In genomic region chr20:34522969-34523871, GRCh38 we compare ENCODE assay signal across 8 cellular contexts. TPM values are rescaled to one million over a fixed set of nuclear protein-coding genes. Genes with fewer than 3 reads are reported as not detected.
DNase-seq lines count a peak whose midpoint lies in the region; ATAC-seq and TF ChIP-seq lines count a peak whose summit lies in the region.

No MANE protein-coding gene starts in this region.

- ATAC-seq in HG03354 (IDR thresholded peaks at IDR 0.05; ENCODE audit: poor library complexity, severe bottlenecking, unreplicated experiment) (peak; percentile 47), left ventricle myocardium superior (peak; percentile 29), GM19324 (IDR thresholded peaks at IDR 0.05; ENCODE audit: low FRiP score, unreplicated experiment) (no peak), HG03432 (IDR thresholded peaks at IDR 0.05; ENCODE audit: unreplicated experiment) (no peak)
- peak; percentile 66 for ATAC-seq in activated naive CD8-positive, alpha-beta T cell treated with anti-CD3 and anti-CD28 coated beads, Interleukin-2, amount 10 ng/mL, durations not matched to agents 7 days and 5 days (ENCODE audit: low read depth)

- intact Hi-C loops in left ventricle myocardium superior (cut with micrococcal nuclease), result no loop called here

- H3K27ac ChIP-seq in C4-2B (no peak overlapping the region), RWPE1 (peak overlapping the region; percentile 66)

- TF ChIP-seq CTCF in C4-2B (conservative IDR thresholded peaks at IDR 0.05) (peak; percentile 72), RWPE1 (conservative IDR thresholded peaks at IDR 0.05; ENCODE audit: low read depth) (no peak; the same call in 1 of the 2 replicates)

- no peak overlapping the region for H3K4me3 Mint-ChIP-seq in activated naive CD8-positive, alpha-beta T cell treated with anti-CD3 and anti-CD28 coated beads, Interleukin-2, amount 10 ng/mL, durations not matched to agents 7 days and 5 days

- H3K4me3 ChIP-seq in skeletal muscle cell (ENCODE audit: low read depth, low read length), result no peak overlapping the region

- peaks cover 14% of the 10 kb centered on the region for H3K36me3 Mint-ChIP-seq in activated naive CD8-positive, alpha-beta T cell treated with anti-CD3 and anti-CD28 coated beads, Interleukin-2, amount 10 ng/mL, durations not matched to agents 7 days and 5 days

- no peak overlapping the region for H3K27ac Mint-ChIP-seq in activated naive CD8-positive, alpha-beta T cell treated with anti-CD3 and anti-CD28 coated beads, Interleukin-2, amount 10 ng/mL, durations not matched to agents 7 days and 5 days

- H3K27me3 Mint-ChIP-seq in activated naive CD8-positive, alpha-beta T cell treated with anti-CD3 and anti-CD28 coated beads, Interleukin-2, amount 10 ng/mL, durations not matched to agents 7 days and 5 days, result no peaks in the 10 kb centered on the region

- H3K4me1 Mint-ChIP-seq in activated naive CD8-positive, alpha-beta T cell treated with anti-CD3 and anti-CD28 coated beads, Interleukin-2, amount 10 ng/mL, durations not matched to agents 7 days and 5 days, result peaks cover 9% of the 10 kb centered on the region

- H3K9me3 Mint-ChIP-seq in activated naive CD8-positive, alpha-beta T cell treated with anti-CD3 and anti-CD28 coated beads, Interleukin-2, amount 10 ng/mL, durations not matched to agents 7 days and 5 days, result no peaks in the 10 kb centered on the region

- POLR2A ChIA-PET in RWPE1 (lab: Yijun Ruan, JAX; ENCODE audit: low non-redundant PET), result no interaction called here
- POLR2A ChIA-PET in activated naive CD8-positive, alpha-beta T cell treated with anti-CD3 and anti-CD28 coated beads, Interleukin-2, amount 10 ng/mL, durations not matched to agents 7 days and 5 days (lab: Charles Lee), result interaction anchor here (1.9 kb wide), 1 partner anchor 211 kb away, joined by 4 read pairs; no protein-coding TSS in a partner anchor

- DNase-seq in RWPE1 (ENCODE audit: low spot score), result peak; percentile 48
- DNase-seq in activated naive CD8-positive, alpha-beta T cell treated with anti-CD3 and anti-CD28 coated beads, Interleukin-2, amount 10 ng/mL, durations not matched to agents 7 days and 5 days, result peak; percentile 52
- DNase-seq in left ventricle myocardium superior, result no peak
- DNase-seq in skeletal muscle cell (ENCODE audit: low read depth), result peak; percentile 38

- CTCF ChIA-PET in RWPE1 (lab: Yijun Ruan, JAX), result interaction anchor here (0.5 to 3.3 kb wide), 9 partner anchors 15 to 750 kb away, joined by 3 to 21 read pairs (median 3); partner anchors contain the start of gene ITCH

RNA-seq across cellular contexts. Expression of gene DYNLRB1, which starts 7.0 kb away (rescaled TPM):
- 10 to 100 TPM; 91.2 to 96.8 TPM for total RNA-seq in activated naive CD8-positive, alpha-beta T cell treated with anti-CD3 and anti-CD28 coated beads, Interleukin-2, amount 10 ng/mL, durations not matched to agents 7 days and 5 days
- total RNA-seq in left ventricle myocardium superior, result 154 TPM

RNA-seq across cellular contexts. Expression of gene MAP1LC3A, which starts 35.3 kb away (rescaled TPM):
- total RNA-seq in activated naive CD8-positive, alpha-beta T cell treated with anti-CD3 and anti-CD28 coated beads, Interleukin-2, amount 10 ng/mL, durations not matched to agents 7 days and 5 days, result 1 to 10 TPM in 1 of 2 experiments, under 1 TPM in 1; 0.99 to 1.9 TPM
- total RNA-seq in left ventricle myocardium superior, result 137 TPM

Comparison
In these comparisons a context has a peak if more than half of its experiments do, and no peak if none do; other contexts are left out.
1. ATAC-seq: peak in HG03354 (single experiment), activated naive CD8-positive, alpha-beta T cell treated with anti-CD3 and anti-CD28 coated beads, Interleukin-2, amount 10 ng/mL, durations not matched to agents 7 days and 5 days (single experiment) and left ventricle myocardium superior (single experiment); none in GM19324 (single experiment) and HG03432 (single experiment).
2. RNA of gene MAP1LC3A, which starts 35.3 kb away (total RNA-seq): 137 TPM in left ventricle myocardium superior (single experiment); 0.99 to 1.9 TPM in activated naive CD8-positive, alpha-beta T cell treated with anti-CD3 and anti-CD28 coated beads, Interleukin-2, amount 10 ng/mL, durations not matched to agents 7 days and 5 days; every median in the first group is over 10 times any median in the second.